Comparison of ENCODE assay signal across 20 cellular contexts in the genomic region with DNA sequence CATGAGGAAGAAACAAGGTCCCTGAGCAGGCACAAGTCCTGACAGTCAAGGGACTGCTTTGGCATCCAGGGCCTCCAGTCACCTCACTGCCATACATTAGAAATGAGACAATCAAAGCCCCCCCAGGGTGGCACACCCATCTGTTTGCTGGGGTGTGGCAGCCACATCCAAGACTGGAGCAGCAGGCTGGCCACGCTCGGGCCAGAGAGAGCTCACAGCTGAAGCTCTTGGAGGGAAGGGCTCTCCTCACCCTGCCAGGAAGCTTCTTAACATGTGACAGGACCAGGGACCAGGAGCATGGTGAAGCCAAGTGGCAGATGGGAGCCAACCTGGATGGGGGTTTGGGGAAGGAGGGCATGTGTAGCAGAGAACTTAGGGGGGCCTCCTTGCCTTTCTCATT. TPM values are rescaled to one million over a fixed set of nuclear protein-coding genes. Genes with fewer than 3 reads are reported as not detected.
"Had no signal": no experiment of that assay in that cellular context is flagged by ENCODE, and none has a peak within 500 bp of the region (broad histone marks: within the 10 kb centered on the region; RNA-seq: fewer than 3 reads in every experiment).

No MANE protein-coding gene starts in this region.

- H3K27ac ChIP-seq: brain microvascular endothelial cell, left lung, parathyroid adenoma, thyroid gland had no signal

- ATAC-seq: left lung; naive thymus-derived CD4-positive, alpha-beta T cell; stimulated activated memory B cell treated with anti-CD40 and anti-IgM and Interleukin-4, amounts not matched to agents 10 μg/mL and 1 μg/mL and 100 μg/mL, for 72 hours had no signal

- H3K27me3 ChIP-seq: brain microvascular endothelial cell, left lung, thyroid gland had no signal

- DNase-seq: activated B cell treated with CpG ODN at 0.5 μM for 24 hours; activated CD4-positive, alpha-beta T cell treated with anti-CD3 and anti-CD28 coated beads, Interleukin-2, amount 10 ng/mL, durations not matched to agents 24 days and 14 days; activated CD8-positive, alpha-beta memory T cell treated with anti-CD3 and anti-CD28 coated beads, Interleukin-2, amount 50 U/mL, for 48 hours; activated CD8-positive, alpha-beta T cell treated with anti-CD3 and anti-CD28 coated beads, Interleukin-2, amount 10 ng/mL, durations not matched to agents 7 days and 5 days; activated naive CD4-positive, alpha-beta T cell; activated naive CD8-positive, alpha-beta T cell treated with anti-CD3 and anti-CD28 coated beads, Interleukin-2, amount 10 ng/mL, durations not matched to agents 7 days and 5 days; anterior cingulate cortex; brain microvascular endothelial cell; dermis blood vessel endothelial cell; endodermal cell; erythroblast; left lung; mammary epithelial cell; naive thymus-derived CD4-positive, alpha-beta T cell; T-helper 2 cell; thyroid gland had no signal

- H3K4me1 ChIP-seq: left lung, parathyroid adenoma, thyroid gland had no signal

- H3K4me3 Mint-ChIP-seq: activated B cell treated with CpG ODN at 0.5 μM for 24 hours; activated CD4-positive, alpha-beta T cell treated with anti-CD3 and anti-CD28 coated beads, Interleukin-2, amount 10 ng/mL, durations not matched to agents 24 days and 14 days; activated CD8-positive, alpha-beta T cell treated with anti-CD3 and anti-CD28 coated beads, Interleukin-2, amount 10 ng/mL, durations not matched to agents 7 days and 5 days; activated naive CD8-positive, alpha-beta T cell treated with anti-CD3 and anti-CD28 coated beads, Interleukin-2, amount 10 ng/mL, durations not matched to agents 7 days and 5 days; activated T-helper 1 cell treated with anti-CD3 and anti-CD28 coated beads, Interleukin-12 subunit alpha, Interleukin-12 subunit beta, Interleukin-2, Interleukin-4 antibody, amounts not matched to agents 30 ng/mL and 10 ng/mL and 1 ng/mL, durations not matched to agents 14 hours and 24 hours and 36 hours; endodermal cell; naive thymus-derived CD4-positive, alpha-beta T cell; stimulated activated memory B cell treated with anti-CD40 and anti-IgM and Interleukin-4, amounts not matched to agents 10 μg/mL and 1 μg/mL and 100 μg/mL, for 72 hours had no signal

- H3K4me1 Mint-ChIP-seq: activated B cell treated with CpG ODN at 0.5 μM for 24 hours; activated CD4-positive, alpha-beta T cell treated with anti-CD3 and anti-CD28 coated beads, Interleukin-2, amount 10 ng/mL, durations not matched to agents 24 days and 14 days; activated naive CD8-positive, alpha-beta T cell treated with anti-CD3 and anti-CD28 coated beads, Interleukin-2, amount 10 ng/mL, durations not matched to agents 7 days and 5 days; endodermal cell had no signal

- FAIRE-seq: islet of Langerhans had no signal

- H3K9me3 ChIP-seq: left lung, thyroid gland had no signal

- H3K4me3 ChIP-seq: left lung, thyroid gland had no signal

- H3K9me3 Mint-ChIP-seq: activated B cell treated with CpG ODN at 0.5 μM for 24 hours; activated CD4-positive, alpha-beta T cell treated with anti-CD3 and anti-CD28 coated beads, Interleukin-2, amount 10 ng/mL, durations not matched to agents 24 days and 14 days; activated naive CD8-positive, alpha-beta T cell treated with anti-CD3 and anti-CD28 coated beads, Interleukin-2, amount 10 ng/mL, durations not matched to agents 7 days and 5 days; activated T-helper 1 cell treated with anti-CD3 and anti-CD28 coated beads, Interleukin-12 subunit alpha, Interleukin-12 subunit beta, Interleukin-2, Interleukin-4 antibody, amounts not matched to agents 30 ng/mL and 10 ng/mL and 1 ng/mL, durations not matched to agents 14 hours and 24 hours and 36 hours; endodermal cell; naive thymus-derived CD4-positive, alpha-beta T cell; stimulated activated memory B cell treated with anti-CD40 and anti-IgM and Interleukin-4, amounts not matched to agents 10 μg/mL and 1 μg/mL and 100 μg/mL, for 72 hours had no signal

- H3K27ac Mint-ChIP-seq: activated B cell treated with CpG ODN at 0.5 μM for 24 hours; activated CD4-positive, alpha-beta T cell treated with anti-CD3 and anti-CD28 coated beads, Interleukin-2, amount 10 ng/mL, durations not matched to agents 24 days and 14 days; activated naive CD8-positive, alpha-beta T cell treated with anti-CD3 and anti-CD28 coated beads, Interleukin-2, amount 10 ng/mL, durations not matched to agents 7 days and 5 days; activated T-helper 1 cell treated with anti-CD3 and anti-CD28 coated beads, Interleukin-12 subunit alpha, Interleukin-12 subunit beta, Interleukin-2, Interleukin-4 antibody, amounts not matched to agents 30 ng/mL and 10 ng/mL and 1 ng/mL, durations not matched to agents 14 hours and 24 hours and 36 hours; endodermal cell; stimulated activated memory B cell treated with anti-CD40 and anti-IgM and Interleukin-4, amounts not matched to agents 10 μg/mL and 1 μg/mL and 100 μg/mL, for 72 hours had no signal

RNA-seq across cellular contexts. Expression of a gene that starts 39.4 kb away (rescaled TPM):
- total RNA-seq: activated naive CD8-positive, alpha-beta T cell treated with anti-CD3 and anti-CD28 coated beads, Interleukin-2, amount 10 ng/mL, durations not matched to agents 7 days and 5 days had no signal
- polyA plus RNA-seq: naive thymus-derived CD4-positive, alpha-beta T cell had no signal
